ENCODE assay signal across 13 cellular contexts in the genomic region with DNA sequence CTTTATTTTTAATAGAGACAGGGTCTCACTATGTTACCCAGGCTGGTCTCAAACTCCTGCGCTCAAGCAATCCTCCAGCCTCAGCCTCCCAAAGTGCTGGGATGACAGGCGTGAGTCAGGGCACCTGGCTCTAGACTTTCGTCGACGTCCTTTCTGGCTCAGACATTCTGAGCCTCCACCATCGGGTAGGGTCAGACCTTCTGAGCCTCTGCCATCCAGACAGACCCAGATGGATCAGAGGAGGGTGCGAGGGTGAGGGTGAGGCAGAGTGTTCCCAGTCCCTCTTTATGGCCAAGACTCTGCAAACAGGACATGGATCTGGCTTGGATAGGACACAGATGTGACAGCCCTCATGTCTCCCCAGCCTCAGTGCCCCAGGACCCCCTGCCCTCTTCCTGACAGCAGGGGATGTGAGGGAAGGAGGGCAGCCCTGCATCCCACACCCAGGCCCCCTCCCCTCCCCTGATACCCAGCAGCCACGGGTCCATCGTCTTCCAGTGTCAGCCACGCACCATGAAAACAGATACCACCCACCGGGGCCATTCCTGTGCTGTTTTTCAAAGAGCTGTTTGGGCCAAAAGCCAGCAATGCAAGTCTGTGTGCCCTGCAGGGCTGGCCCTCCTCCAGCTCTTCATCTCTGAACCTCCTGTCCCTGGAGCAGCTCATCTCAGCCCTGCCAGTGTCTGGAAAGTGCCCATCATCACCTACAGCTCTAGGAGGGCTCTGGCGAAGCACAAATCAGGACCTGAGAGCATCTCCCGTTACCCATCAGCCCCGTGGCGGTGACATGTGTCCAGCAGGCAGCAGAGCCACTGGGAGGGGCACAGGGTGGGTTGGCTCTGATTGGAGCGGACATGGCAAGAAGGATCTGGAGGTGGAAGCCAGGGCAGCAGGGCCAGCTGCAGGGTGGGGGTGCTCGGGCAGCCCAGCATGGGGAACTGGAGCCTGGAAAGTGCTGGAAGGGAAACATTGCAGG.
DNase-seq lines count a peak whose midpoint lies in the region; ATAC-seq, FAIRE-seq and TF ChIP-seq lines count a peak whose summit lies in the region.
"Had no signal": no experiment of that assay in that cellular context is flagged by ENCODE, and none has a peak within 500 bp of the region (broad histone marks: within the 10 kb centered on the region; RNA-seq: fewer than 3 reads in every experiment).

No MANE protein-coding gene starts in this region.

- TF ChIP-seq EP300 in A549 (IDR thresholded peaks at IDR 0.05) = no peak

- H3K27ac ChIP-seq in A549 (peak overlapping the region; percentile 33 to 83), SJCRH30 (peak overlapping the region; percentile 35)
- H3K27ac ChIP-seq: coronary artery had no signal

- H3K9me3 ChIP-seq in A549 (no peaks in the 10 kb centered on the region), MG63 (no peaks in the 10 kb centered on the region), SJCRH30 (replicated peaks) (no peaks in the 10 kb centered on the region)
- H3K9me3 ChIP-seq: esophagus muscularis mucosa, uterus had no signal

- H3K4me1 ChIP-seq in A549 = peaks cover 28% of the 10 kb centered on the region
- H3K4me1 ChIP-seq in SJCRH30 = peaks cover 20% of the 10 kb centered on the region
- H3K4me1 ChIP-seq: uterus had no signal

- FAIRE-seq in A549 (lab: Jason Lieb, UNC) = no peak
- FAIRE-seq: GM19239 had no signal

- H3K4me2 ChIP-seq in A549 = peak overlapping the region; percentile 95

- ATAC-seq in A549 = no peak
- no peak for ATAC-seq in left colon

- H3K27me3 ChIP-seq in MG63 (no peaks in the 10 kb centered on the region), SJCRH30 (no peaks in the 10 kb centered on the region)
- H3K27me3 ChIP-seq: esophagus muscularis mucosa, uterus had no signal

- POLR2A ChIA-PET in A549 (lab: Yijun Ruan, JAX) = interaction anchor here (0.6 kb wide), 1 partner anchor 202 kb away, joined by 3 read pairs; no protein-coding TSS in a partner anchor

- DNase-seq in A549 (ENCODE audit: low read depth in 1 of 2, low spot score in 1 of 2) (no peak), MG63 (peak; percentile 32), SJCRH30 (peak; percentile 84 to 86), left colon (peak; percentile 19 to 38), NOMO-1 treated with DMSO at 0.1 percent for 48 hours (lab: John Stamatoyannopoulos, UW; ENCODE audit: unreplicated experiment) (no peak), NCI-H510A treated with DMSO at 0.1 percent for 48 hours (lab: John Stamatoyannopoulos, UW) (no peak), AML-193 (lab: John Stamatoyannopoulos, UW) (no peak)
- DNase-seq in stimulated activated naive CD4-positive, alpha-beta T cell (lab: John Stamatoyannopoulos, UW) = no peak
- DNase-seq: SIG-M5 had no signal

- H3K36me3 ChIP-seq in MG63 = no peaks in the 10 kb centered on the region
- H3K36me3 ChIP-seq in SJCRH30 = no peaks in the 10 kb centered on the region
- H3K36me3 ChIP-seq: uterus had no signal

- CTCF ChIA-PET in A549 (lab: Yijun Ruan, JAX) = interaction anchor here (0.7 to 9.7 kb wide), 56 partner anchors 9 to 1864 kb away, joined by 3 to 232 read pairs (median 8); a partner anchor contains a TSS

- no peak for TF ChIP-seq RAD21 in A549 (conservative IDR thresholded peaks at IDR 0.05 in 1 of 2, IDR thresholded peaks at IDR 0.05 in 1 of 2)

- intact Hi-C loops in left colon (cut with DNase I, micrococcal nuclease) = loop anchor here in 1 of 2 donors (5.0 kb wide), 2 partner anchors 837 to 952 kb away; no protein-coding TSS in a partner anchor

- WGBS in A549 (ENCODE audit: missing lambda C conversion rate) = 74% methylated on average over 13 of the region's 17 CpGs

- H3K4me3 ChIP-seq in A549 (no peak overlapping the region), MG63 (no peak overlapping the region), SJCRH30 (no peak overlapping the region)
- H3K4me3 ChIP-seq: uterus had no signal

- no peak for TF ChIP-seq POLR2A in A549 (IDR thresholded peaks at IDR 0.05; ENCODE audit: low read length)

- no peak for TF ChIP-seq CTCF in A549 (IDR thresholded peaks at IDR 0.05)

TF ChIP-seq in A549, 52 proteins besides CTCF, POLR2A, EP300 and RAD21:
- TF ChIP-seq EHMT2 (IDR thresholded peaks at IDR 0.05; ENCODE audit: low read depth) (no peak), ZSCAN20 (CRISPR knock-in tag; IDR thresholded peaks at IDR 0.05) (no peak), RCOR1 (IDR thresholded peaks at IDR 0.05; ENCODE audit: low read depth, low read length) (no peak), ZFP36 (IDR thresholded peaks at IDR 0.05; ENCODE audit: borderline replicate concordance, partially characterized antibody) (no peak), HOXB5 (CRISPR knock-in tag; IDR thresholded peaks at IDR 0.05) (no peak), SMC3 (IDR thresholded peaks at IDR 0.05) (no peak), TP53 (CRISPR knock-in tag; IDR thresholded peaks at IDR 0.05) (no peak), HEYL (CRISPR knock-in tag; IDR thresholded peaks at IDR 0.05) (no peak), ZNF302 (CRISPR knock-in tag; IDR thresholded peaks at IDR 0.05) (no peak)
- TF ChIP-seq, protein P1, sequence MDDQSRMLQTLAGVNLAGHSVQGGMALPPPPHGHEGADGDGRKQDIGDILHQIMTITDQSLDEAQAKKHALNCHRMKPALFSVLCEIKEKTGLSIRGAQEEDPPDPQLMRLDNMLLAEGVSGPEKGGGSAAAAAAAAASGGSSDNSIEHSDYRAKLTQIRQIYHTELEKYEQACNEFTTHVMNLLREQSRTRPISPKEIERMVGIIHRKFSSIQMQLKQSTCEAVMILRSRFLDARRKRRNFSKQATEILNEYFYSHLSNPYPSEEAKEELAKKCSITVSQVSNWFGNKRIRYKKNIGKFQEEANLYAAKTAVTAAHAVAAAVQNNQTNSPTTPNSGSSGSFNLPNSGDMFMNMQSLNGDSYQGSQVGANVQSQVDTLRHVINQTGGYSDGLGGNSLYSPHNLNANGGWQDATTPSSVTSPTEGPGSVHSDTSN (IDR thresholded peaks at IDR 0.05) = no peak
- TF ChIP-seq, protein P2, sequence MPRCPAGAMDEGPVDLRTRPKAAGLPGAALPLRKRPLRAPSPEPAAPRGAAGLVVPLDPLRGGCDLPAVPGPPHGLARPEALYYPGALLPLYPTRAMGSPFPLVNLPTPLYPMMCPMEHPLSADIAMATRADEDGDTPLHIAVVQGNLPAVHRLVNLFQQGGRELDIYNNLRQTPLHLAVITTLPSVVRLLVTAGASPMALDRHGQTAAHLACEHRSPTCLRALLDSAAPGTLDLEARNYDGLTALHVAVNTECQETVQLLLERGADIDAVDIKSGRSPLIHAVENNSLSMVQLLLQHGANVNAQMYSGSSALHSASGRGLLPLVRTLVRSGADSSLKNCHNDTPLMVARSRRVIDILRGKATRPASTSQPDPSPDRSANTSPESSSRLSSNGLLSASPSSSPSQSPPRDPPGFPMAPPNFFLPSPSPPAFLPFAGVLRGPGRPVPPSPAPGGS (IDR thresholded peaks at IDR 0.05) = no peak
- TF ChIP-seq, protein P3, sequence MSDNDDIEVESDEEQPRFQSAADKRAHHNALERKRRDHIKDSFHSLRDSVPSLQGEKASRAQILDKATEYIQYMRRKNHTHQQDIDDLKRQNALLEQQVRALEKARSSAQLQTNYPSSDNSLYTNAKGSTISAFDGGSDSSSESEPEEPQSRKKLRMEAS (IDR thresholded peaks at IDR 0.05) = no peak
- TF ChIP-seq, protein P4, sequence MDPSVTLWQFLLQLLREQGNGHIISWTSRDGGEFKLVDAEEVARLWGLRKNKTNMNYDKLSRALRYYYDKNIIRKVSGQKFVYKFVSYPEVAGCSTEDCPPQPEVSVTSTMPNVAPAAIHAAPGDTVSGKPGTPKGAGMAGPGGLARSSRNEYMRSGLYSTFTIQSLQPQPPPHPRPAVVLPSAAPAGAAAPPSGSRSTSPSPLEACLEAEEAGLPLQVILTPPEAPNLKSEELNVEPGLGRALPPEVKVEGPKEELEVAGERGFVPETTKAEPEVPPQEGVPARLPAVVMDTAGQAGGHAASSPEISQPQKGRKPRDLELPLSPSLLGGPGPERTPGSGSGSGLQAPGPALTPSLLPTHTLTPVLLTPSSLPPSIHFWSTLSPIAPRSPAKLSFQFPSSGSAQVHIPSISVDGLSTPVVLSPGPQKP (IDR thresholded peaks at IDR 0.05; ENCODE audit: low read depth, low read length) = no peak

Comparison
In these comparisons a context has a peak if more than half of its experiments do, and no peak if none do; other contexts are left out.
1. DNase-seq: peak in MG63 (single experiment), SJCRH30 (2 of 2) and left colon (2 of 2); none in A549 (0 of 2), NOMO-1 treated with DMSO at 0.1 percent for 48 hours (single experiment), stimulated activated naive CD4-positive, alpha-beta T cell (0 of 6), NCI-H510A treated with DMSO at 0.1 percent for 48 hours (single experiment) and AML-193 (0 of 2).